8 cellular contexts compared by ENCODE assay signal in the genomic region with DNA sequence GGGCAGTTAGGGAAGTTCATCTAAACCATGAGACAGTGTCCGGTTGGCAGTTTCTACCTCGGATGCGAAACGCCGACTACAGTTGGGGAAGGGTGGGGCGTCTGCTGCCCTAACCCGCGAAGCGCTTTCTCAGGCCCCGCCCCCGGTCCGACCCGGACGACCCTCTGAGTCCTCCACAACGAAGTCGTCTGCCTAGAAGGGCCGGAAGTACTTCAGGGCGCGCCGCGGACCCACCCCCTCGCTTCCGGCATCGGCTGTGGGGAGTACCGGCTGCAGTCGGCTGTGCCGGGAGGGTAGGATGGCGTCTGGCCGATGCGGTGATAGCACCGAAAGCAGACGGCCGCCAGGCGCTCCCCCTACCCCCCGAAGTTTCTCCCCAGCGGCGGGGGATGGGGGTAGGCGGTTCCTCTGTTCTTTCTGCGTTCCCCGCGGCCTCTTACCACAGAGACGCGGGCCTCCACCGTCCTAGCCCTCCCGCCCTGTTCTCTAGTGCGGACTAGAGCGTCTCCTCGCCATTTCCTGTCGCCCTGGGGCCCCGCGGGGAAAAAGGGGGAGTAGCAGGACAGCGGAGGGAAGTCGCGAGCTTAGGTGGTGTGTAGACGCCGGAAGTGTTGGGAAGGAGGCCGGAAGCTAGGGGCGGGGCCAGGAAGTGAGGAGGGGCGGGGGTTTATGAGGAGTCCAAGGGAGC. TPM values are rescaled to one million over a fixed set of nuclear protein-coding genes. Genes with fewer than 3 reads are reported as not detected.
DNase-seq lines count a peak whose midpoint lies in the region; ATAC-seq, FAIRE-seq and TF ChIP-seq lines count a peak whose summit lies in the region.

TSS of gene TRIM41 (plus strand) at position 241 of the 688 bp plus-strand sequence. CDS start 719 bp downstream, outside the sequence.

- peak; percentile 100 for DNase-seq in GM06990 (ENCODE audit: extremely low read depth, insufficient read length)
- peak; percentile 88 for DNase-seq in HEK293T (ENCODE audit: extremely low spot score)
- DNase-seq in activated naive CD4-positive, alpha-beta T cell treated with anti-CD3 and anti-CD28 coated beads, Interleukin-2, amount 50 U/mL, for 16 hours: peak; percentile 98
- DNase-seq in Right ventricle myocardium superior: peak; percentile 100
- DNase-seq in progenitor cell of endocrine pancreas (ENCODE audit: low spot score, unreplicated experiment): peak; percentile 92
- peak; percentile 90 for DNase-seq in urothelium cell line (ENCODE audit: low spot score)
- DNase-seq in NCI-H2171 (lab: John Stamatoyannopoulos, UW): no peak

- peaks cover 13% of the 10 kb centered on the region for H3K27me3 Mint-ChIP-seq in progenitor cell of endocrine pancreas

- peak within 1 kb of the TSS; percentile 100 for H3K27ac Mint-ChIP-seq in progenitor cell of endocrine pancreas

- no peaks in the 10 kb centered on the region for H3K9me3 ChIP-seq in OCI-LY3 (ENCODE audit: insufficient read depth, low read length)

- H3K9me3 Mint-ChIP-seq in progenitor cell of endocrine pancreas (ENCODE audit: low read depth): no peaks in the 10 kb centered on the region

- no peaks in the 10 kb centered on the region for H4K20me1 ChIP-seq in OCI-LY3 (ENCODE audit: insufficient read depth, low read length)

- H3K27me3 ChIP-seq in GM06990 (replicated peaks; ENCODE audit: control insufficient read depth, insufficient read depth, low read length): no peaks in the 10 kb centered on the region
- H3K27me3 ChIP-seq in OCI-LY3 (ENCODE audit: low read depth, low read length): no peaks in the 10 kb centered on the region

- H3K36me3 ChIP-seq in GM06990 (ENCODE audit: control insufficient read depth, insufficient read depth, low read length) (0 out of 2 replicates have a peak, but pooled peaks cover 2% of the 10 kb centered on the region), OCI-LY3 (replicated peaks; ENCODE audit: low read depth, low read length) (peaks cover 9% of the 10 kb centered on the region)

- peak; percentile 89 for ATAC-seq in Right ventricle myocardium superior (ENCODE audit: poor library complexity)

- peak within 1 kb of the TSS; percentile 55; the same call in 1 of the 2 replicates for H2AFZ ChIP-seq in OCI-LY3 (ENCODE audit: low read depth, low read length)

- CTCF ChIA-PET in HEK293T (lab: Yijun Ruan, JAX): interaction anchor here (1.3 to 2.2 kb wide), 3 partner anchors 36 to 39 kb away, joined by 5 to 7 read pairs (median 6); no protein-coding TSS in a partner anchor

- H3K4me3 ChIP-seq in GM06990 (replicated peaks; ENCODE audit: low read depth, low read length) (peak within 1 kb of the TSS; percentile 90), OCI-LY3 (ENCODE audit: low read length) (peak within 1 kb of the TSS; percentile 87)

- H3K4me1 Mint-ChIP-seq in progenitor cell of endocrine pancreas (ENCODE audit: low read depth): peaks cover 13% of the 10 kb centered on the region

- POLR2A ChIA-PET in HEK293T (lab: Yijun Ruan, JAX): interaction anchor here (0.6 to 3.6 kb wide), 22 partner anchors 9 to 50 kb away, joined by 3 to 43 read pairs (median 6); partner anchors contain the start of genes RACK1, TRIM52 and TRIM7

- peaks cover 26% of the 10 kb centered on the region for H3K79me2 ChIP-seq in OCI-LY3 (ENCODE audit: low read length)

- H3K4me2 ChIP-seq in OCI-LY3 (ENCODE audit: low read length): peak within 1 kb of the TSS; percentile 94

- H3K9ac ChIP-seq in OCI-LY3 (ENCODE audit: low read length): peak within 1 kb of the TSS; percentile 87

- peaks cover 15% of the 10 kb centered on the region for H3K4me1 ChIP-seq in OCI-LY3 (ENCODE audit: low read length)

- peaks cover 6% of the 10 kb centered on the region for H3K36me3 Mint-ChIP-seq in progenitor cell of endocrine pancreas (ENCODE audit: insufficient read depth)

- FAIRE-seq in urothelium cell line (lab: Jason Lieb, UNC): no peak

- intact Hi-C loops in Right ventricle myocardium superior (cut with DNase I): loop anchor here (2.0 to 5.0 kb wide), 2 partner anchors 16 to 36 kb away; no protein-coding TSS in a partner anchor

- H3K4me3 Mint-ChIP-seq in progenitor cell of endocrine pancreas (ENCODE audit: low read depth): peak within 1 kb of the TSS; percentile 98

- TF ChIP-seq CTCF in GM06990 (IDR thresholded peaks at IDR 0.05; ENCODE audit: insufficient read depth, low read length, poor library complexity, severe bottlenecking) (no peak), OCI-LY3 (IDR thresholded peaks at IDR 0.05; ENCODE audit: low read depth, low read length) (no peak; the same call in 1 of the 2 replicates), progenitor cell of endocrine pancreas (IDR thresholded peaks at IDR 0.05; ENCODE audit: unreplicated experiment) (no peak)

- H3K27ac ChIP-seq in OCI-LY3 (ENCODE audit: low read length): peak within 1 kb of the TSS; percentile 94

TF ChIP-seq in HEK293T, 16 proteins besides CTCF, POLR2A, EP300 and RAD21:
- TF ChIP-seq LEF1 (IDR thresholded peaks at IDR 0.05; ENCODE audit: borderline replicate concordance) (peak; percentile 13; the same call in 1 of the 2 replicates), ELF4 (IDR thresholded peaks at IDR 0.05) (peak; percentile 86), L3MBTL2 (conservative IDR thresholded peaks at IDR 0.05) (no peak)
- TF ChIP-seq, protein P1, sequence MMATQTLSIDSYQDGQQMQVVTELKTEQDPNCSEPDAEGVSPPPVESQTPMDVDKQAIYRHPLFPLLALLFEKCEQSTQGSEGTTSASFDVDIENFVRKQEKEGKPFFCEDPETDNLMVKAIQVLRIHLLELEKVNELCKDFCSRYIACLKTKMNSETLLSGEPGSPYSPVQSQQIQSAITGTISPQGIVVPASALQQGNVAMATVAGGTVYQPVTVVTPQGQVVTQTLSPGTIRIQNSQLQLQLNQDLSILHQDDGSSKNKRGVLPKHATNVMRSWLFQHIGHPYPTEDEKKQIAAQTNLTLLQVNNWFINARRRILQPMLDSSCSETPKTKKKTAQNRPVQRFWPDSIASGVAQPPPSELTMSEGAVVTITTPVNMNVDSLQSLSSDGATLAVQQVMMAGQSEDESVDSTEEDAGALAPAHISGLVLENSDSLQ (IDR thresholded peaks at IDR 0.05): peak; percentile 24; the same call in 1 of the 2 replicates

RNA-seq across cellular contexts. Expression of gene TRIM41, which starts in this region (rescaled TPM):
- total RNA-seq in Right ventricle myocardium superior: 20.7 TPM
- 37.4 and 37.6 TPM in 2 replicates for total RNA-seq in progenitor cell of endocrine pancreas
